10 cellular contexts compared by ENCODE assay signal in the genomic region with DNA sequence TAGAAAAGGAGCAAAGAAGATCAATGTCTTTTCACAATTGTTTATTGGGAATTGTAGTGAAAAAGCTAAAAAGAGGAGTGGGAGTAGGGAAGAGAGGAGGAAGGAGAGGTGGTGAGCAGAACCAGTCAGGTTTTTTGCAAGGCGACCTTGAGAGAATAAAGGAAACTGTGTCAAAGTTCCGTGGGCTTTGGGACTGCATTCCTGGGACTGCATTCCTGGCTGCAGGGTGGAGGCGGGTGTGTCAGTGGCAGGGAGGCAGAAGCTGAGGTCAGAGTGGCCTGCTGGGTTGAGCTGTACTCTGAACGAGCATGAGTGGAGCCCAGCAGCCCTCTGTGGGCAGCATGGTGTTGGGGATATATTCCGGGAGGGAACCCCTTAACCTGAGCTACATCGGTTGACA.
DNase-seq lines count a peak whose midpoint lies in the region; ATAC-seq and TF ChIP-seq lines count a peak whose summit lies in the region.
"Had no signal": no experiment of that assay in that cellular context is flagged by ENCODE, and none has a peak within 500 bp of the region (broad histone marks: within the 10 kb centered on the region; RNA-seq: fewer than 3 reads in every experiment).

No MANE protein-coding gene starts in this region.

- no peak overlapping the region for H2BK120ac ChIP-seq in mesendoderm (ENCODE audit: low read depth, low read length)

- POLR2A ChIA-PET in naive thymus-derived CD4-positive, alpha-beta T cell (lab: Charles Lee), result no interaction called here

- no peaks in the 10 kb centered on the region for H4K20me1 ChIP-seq in Karpas-422 (ENCODE audit: insufficient read depth, low read depth, low read length)

- H3K9me3 Mint-ChIP-seq in effector memory CD8-positive, alpha-beta T cell, result no peaks in the 10 kb centered on the region
- no peaks in the 10 kb centered on the region for H3K9me3 Mint-ChIP-seq in naive thymus-derived CD4-positive, alpha-beta T cell

- H3K4me1 Mint-ChIP-seq in effector memory CD8-positive, alpha-beta T cell (ENCODE audit: low read depth in 2 of 2), result peaks cover 0 to 3% of the 10 kb centered on the region in 2 donors
- H3K4me1 Mint-ChIP-seq in naive thymus-derived CD4-positive, alpha-beta T cell, result no peaks in the 10 kb centered on the region

- CTCF ChIA-PET in naive thymus-derived CD4-positive, alpha-beta T cell (lab: Charles Lee), result interaction anchor here (0.9 to 1.4 kb wide), 2 partner anchors 9 to 276 kb away, joined by 3 read pairs; no protein-coding TSS in a partner anchor

- peak overlapping the region; percentile 47 for H3K56ac ChIP-seq in mesendoderm (ENCODE audit: low read length)

- no peak overlapping the region for H2AFZ ChIP-seq in Karpas-422 (ENCODE audit: low read length)

- no peak overlapping the region for H3K4me3 Mint-ChIP-seq in effector memory CD8-positive, alpha-beta T cell
- H3K4me3 Mint-ChIP-seq in naive thymus-derived CD4-positive, alpha-beta T cell, result no peak overlapping the region

- H3K79me2 ChIP-seq in Karpas-422 (ENCODE audit: low read length) (no peaks in the 10 kb centered on the region), mesendoderm (ENCODE audit: control insufficient read depth, insufficient read depth, low read length) (no peaks in the 10 kb centered on the region)

- H4K8ac ChIP-seq in mesendoderm (ENCODE audit: low read depth, low read length), result no peak overlapping the region

- no peak overlapping the region for H3K18ac ChIP-seq in mesendoderm (ENCODE audit: low read length)

- no peaks in the 10 kb centered on the region for H3K79me1 ChIP-seq in mesendoderm (ENCODE audit: low read length)

- ATAC-seq in esophagus mucosa, result peak; percentile 95
- ATAC-seq in effector memory CD8-positive, alpha-beta T cell (replicated peaks), result no peak
- no peak for ATAC-seq in GM21576 (IDR thresholded peaks at IDR 0.05; ENCODE audit: unreplicated experiment)
- no peak for ATAC-seq in naive thymus-derived CD4-positive, alpha-beta T cell

- H3K27ac Mint-ChIP-seq in effector memory CD8-positive, alpha-beta T cell, result no peak overlapping the region
- H3K27ac Mint-ChIP-seq in naive thymus-derived CD4-positive, alpha-beta T cell, result no peak overlapping the region

- H4K5ac ChIP-seq in mesendoderm (ENCODE audit: low read length), result peak overlapping the region; percentile 47

- H3K4me1 ChIP-seq in Karpas-422 (ENCODE audit: low read length) (no peaks in the 10 kb centered on the region), mesendoderm (ENCODE audit: control insufficient read depth, low read depth, low read length) (peaks cover 9% of the 10 kb centered on the region)
- no peaks in the 10 kb centered on the region for H3K4me1 ChIP-seq in naive thymus-derived CD4-positive, alpha-beta T cell (ENCODE audit: control insufficient read depth in 2 of 2, insufficient read depth in 2 of 2, low read length in 2 of 2)

- peak overlapping the region; percentile 43 for H2BK5ac ChIP-seq in mesendoderm (ENCODE audit: low read length)

- H3K36me3 Mint-ChIP-seq in effector memory CD8-positive, alpha-beta T cell (ENCODE audit: insufficient read depth), result peaks cover 2% of the 10 kb centered on the region
- H3K36me3 Mint-ChIP-seq in naive thymus-derived CD4-positive, alpha-beta T cell, result no peaks in the 10 kb centered on the region

- no peak overlapping the region for H3K27ac ChIP-seq in Karpas-422 (ENCODE audit: low read length)
- no peak overlapping the region for H3K27ac ChIP-seq in mesendoderm (ENCODE audit: low read depth, low read length)
- no peak overlapping the region for H3K27ac ChIP-seq in naive thymus-derived CD4-positive, alpha-beta T cell (ENCODE audit: low read depth, low read length)

- TF ChIP-seq CTCF in AG10803 (conservative IDR thresholded peaks at IDR 0.05; ENCODE audit: low read length), result no peak

- no peaks in the 10 kb centered on the region for H3K36me3 ChIP-seq in Karpas-422 (ENCODE audit: insufficient read depth, low read length)
- H3K36me3 ChIP-seq in mesendoderm (ENCODE audit: control insufficient read depth, insufficient read depth, low read length), result no peaks in the 10 kb centered on the region
- H3K36me3 ChIP-seq in naive thymus-derived CD4-positive, alpha-beta T cell (ENCODE audit: control insufficient read depth in 2 of 3, insufficient read depth in 3 of 3, low read length in 3 of 3), result no peaks in the 10 kb centered on the region

- no peaks in the 10 kb centered on the region for H3K9me3 ChIP-seq in Karpas-422 (ENCODE audit: low read length)
- no peaks in the 10 kb centered on the region for H3K9me3 ChIP-seq in naive thymus-derived CD4-positive, alpha-beta T cell (ENCODE audit: control insufficient read depth in 2 of 3, low read length in 3 of 3)

- H3K4me3 ChIP-seq in AG10803 (ENCODE audit: low read length), result no peak overlapping the region
- no peak overlapping the region for H3K4me3 ChIP-seq in Karpas-422 (ENCODE audit: low read length)
- no peak overlapping the region for H3K4me3 ChIP-seq in mesendoderm (ENCODE audit: low read length)
- no peak overlapping the region for H3K4me3 ChIP-seq in naive thymus-derived CD4-positive, alpha-beta T cell (ENCODE audit: low read length)

- no peak overlapping the region for H2BK15ac ChIP-seq in mesendoderm (replicated peaks; ENCODE audit: low read depth)

- intact Hi-C loops in naive thymus-derived CD4-positive, alpha-beta T cell (cut with micrococcal nuclease), result loop anchor here in 1 of 2 donors (5.0 kb wide), 1 partner anchor 113 kb away; the partner anchor contains the start of gene ELMOD2

- peaks cover 23 to 31% of the 10 kb centered on the region in 2 donors for H3K27me3 Mint-ChIP-seq in effector memory CD8-positive, alpha-beta T cell
- peaks cover 6 to 24% (median 14%) of the 10 kb centered on the region in 5 donors for H3K27me3 Mint-ChIP-seq in naive thymus-derived CD4-positive, alpha-beta T cell

- no peak overlapping the region for H3K9ac ChIP-seq in Karpas-422 (ENCODE audit: low read length)
- H3K9ac ChIP-seq in mesendoderm (ENCODE audit: low read length), result no peak overlapping the region

- no peak overlapping the region for H3K4ac ChIP-seq in mesendoderm (ENCODE audit: low read depth, low read length)

- H3K27me3 ChIP-seq in Karpas-422 (ENCODE audit: low read length) (no peaks in the 10 kb centered on the region), mesendoderm (ENCODE audit: insufficient read depth, low read length, poor library complexity) (no peaks in the 10 kb centered on the region)
- no peaks in the 10 kb centered on the region for H3K27me3 ChIP-seq in naive thymus-derived CD4-positive, alpha-beta T cell (ENCODE audit: control insufficient read depth in 2 of 2, insufficient read depth in 2 of 2, low read length in 2 of 2)

- no peak overlapping the region for H3K4me2 ChIP-seq in Karpas-422 (ENCODE audit: low read depth, low read length, poor library complexity, severe bottlenecking)
- no peak overlapping the region for H3K4me2 ChIP-seq in mesendoderm (ENCODE audit: low read length)

- DNase-seq in AG10803 (ENCODE audit: low read depth) (peak; percentile 53), Karpas-422 (peak; percentile 4), mesendoderm (peak; percentile 86)
- no peak for DNase-seq in stimulated activated CD8-positive, alpha-beta memory T cell treated with anti-CD3 and anti-CD28 coated beads, Interleukin-4, amount 100 ng/mL, for 48 hours
- DNase-seq in effector memory CD8-positive, alpha-beta T cell, result no peak
- DNase-seq in naive thymus-derived CD4-positive, alpha-beta T cell, result no peak
- DNase-seq: NCI-H1694; stimulated activated naive CD4-positive, alpha-beta T cell had no signal

- no peak overlapping the region for H3K23ac ChIP-seq in mesendoderm (ENCODE audit: low read length)

- WGBS in mesendoderm (ENCODE audit: extremely low coverage, insufficient coverage, low lambda C conversion rate), result no CpG with 5 or more reads among the region's 6 CpGs

- peak overlapping the region; percentile 29 for H2AK5ac ChIP-seq in mesendoderm (ENCODE audit: low read length)

- H3K9me2 ChIP-seq in Karpas-422 (replicated peaks; ENCODE audit: insufficient read depth, low read length), result no peaks in the 10 kb centered on the region

Comparison
In these comparisons a context has a peak if more than half of its experiments do, and no peak if none do; other contexts are left out.
1. DNase-seq: peak in AG10803 (single experiment), Karpas-422 (single experiment) and mesendoderm (single experiment); none in stimulated activated CD8-positive, alpha-beta memory T cell treated with anti-CD3 and anti-CD28 coated beads, Interleukin-4, amount 100 ng/mL, for 48 hours (single experiment), effector memory CD8-positive, alpha-beta T cell (0 of 3) and naive thymus-derived CD4-positive, alpha-beta T cell (0 of 9).